Comparison of ENCODE assay signal across 21 cellular contexts in the genomic region with DNA sequence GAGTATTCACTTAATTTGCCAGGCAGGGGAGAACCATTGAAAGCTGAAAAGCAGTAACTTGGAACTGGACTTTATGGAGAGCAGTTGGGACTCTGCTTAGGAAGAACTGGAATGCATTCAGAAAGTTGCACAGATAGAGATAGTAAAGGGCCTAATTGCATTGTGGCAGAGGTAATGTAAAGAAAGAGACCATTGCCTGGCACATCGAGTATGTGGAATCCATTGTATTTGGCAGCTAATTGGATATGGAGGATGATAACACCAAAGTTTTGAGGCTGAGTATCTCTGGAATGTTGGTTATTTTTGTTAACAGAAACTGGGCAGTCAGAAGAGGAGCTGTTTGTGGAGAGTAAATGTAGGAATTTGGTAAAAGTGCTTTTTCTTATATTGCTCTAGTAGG.
"Had no signal": no experiment of that assay in that cellular context is flagged by ENCODE, and none has a peak within 500 bp of the region (broad histone marks: within the 10 kb centered on the region; RNA-seq: fewer than 3 reads in every experiment).

No MANE protein-coding gene starts in this region.

- H3K9me3 ChIP-seq: lower lobe of right lung, psoas muscle, stomach had no signal

- FAIRE-seq: small intestine had no signal

- H3K36me3 Mint-ChIP-seq: type B pancreatic cell had no signal

- H3K36me3 ChIP-seq: cardiac muscle cell, lower lobe of right lung, stomach had no signal

- H3K9me3 Mint-ChIP-seq: activated T-cell treated with anti-CD3 and anti-CD28 coated beads, Interleukin-2, amount 50 U/mL, for 72 hours; effector memory CD8-positive, alpha-beta T cell; nephron; T-helper 1 cell treated with Interleukin-12 subunit alpha and Interleukin-12 subunit beta and Interleukin-4 antibody, amounts not matched to agents 30 μg/mL and 1 μg/mL, for 36 hours; type B pancreatic cell had no signal

- H3K27me3 ChIP-seq: cardiac muscle cell, stomach had no signal

- H3K4me1 ChIP-seq: lower lobe of right lung, psoas muscle had no signal

- H3K27ac Mint-ChIP-seq: activated T-cell treated with anti-CD3 and anti-CD28 coated beads, Interleukin-2, amount 50 U/mL, for 72 hours; effector memory CD8-positive, alpha-beta T cell; T-helper 1 cell treated with Interleukin-12 subunit alpha and Interleukin-12 subunit beta and Interleukin-4 antibody, amounts not matched to agents 30 μg/mL and 1 μg/mL, for 36 hours; type B pancreatic cell had no signal

- H3K4me3 Mint-ChIP-seq: activated T-cell treated with anti-CD3 and anti-CD28 coated beads, Interleukin-2, amount 50 U/mL, for 72 hours; effector memory CD8-positive, alpha-beta T cell; nephron; T-helper 1 cell treated with Interleukin-12 subunit alpha and Interleukin-12 subunit beta and Interleukin-4 antibody, amounts not matched to agents 30 μg/mL and 1 μg/mL, for 36 hours; type B pancreatic cell had no signal

- DNase-seq: activated CD4-positive, alpha-beta T cell treated with anti-CD3 and anti-CD28 coated beads for 1 hour; activated effector memory CD4-positive, alpha-beta T cell treated with anti-CD3 and anti-CD28 coated beads, Interleukin-2, amount 50 U/mL, for 16 hours; activated naive CD4-positive, alpha-beta T cell treated with anti-CD3 and anti-CD28 coated beads, Interleukin-2, amount 50 U/mL, for 16 hours; activated T-cell treated with anti-CD3 and anti-CD28 coated beads, Interleukin-2, amount 50 U/mL, for 72 hours; effector memory CD8-positive, alpha-beta T cell; foreskin melanocyte; hypothalamus; islet precursor cell; left colon; lower lobe of right lung; midbrain; occipital lobe; psoas muscle; right cardiac atrium; small intestine; stimulated activated CD4-positive, alpha-beta T cell treated with anti-CD3 and anti-CD28 coated beads, Interleukin-4, amount 100 ng/mL, for 1 hour; stomach had no signal

- H3K4me1 Mint-ChIP-seq: nephron had no signal

- H3K27ac ChIP-seq: cardiac muscle cell, lower lobe of right lung, psoas muscle, stomach had no signal

- H3K27me3 Mint-ChIP-seq: effector memory CD8-positive, alpha-beta T cell; type B pancreatic cell had no signal

- H3K4me3 ChIP-seq: cardiac muscle cell, lower lobe of right lung, psoas muscle, stomach had no signal
